19 cellular contexts compared by ENCODE assay signal in genomic region chr1:91080650-91081049, GRCh38. TPM values are rescaled to one million over a fixed set of nuclear protein-coding genes. Genes with fewer than 3 reads are reported as not detected.
DNase-seq lines count a peak whose midpoint lies in the region; ATAC-seq and TF ChIP-seq lines count a peak whose summit lies in the region.
"Had no signal": no experiment of that assay in that cellular context is flagged by ENCODE, and none has a peak within 500 bp of the region (broad histone marks: within the 10 kb centered on the region; RNA-seq: fewer than 3 reads in every experiment).

No MANE protein-coding gene starts in this region.

- WGBS in right lobe of liver (ENCODE audit: insufficient coverage, low coverage, low lambda C conversion rate, missing lambda C conversion rate): 75% methylated on average over 2 of the region's 3 CpGs

- H3K4me1 Mint-ChIP-seq in activated T-cell treated with anti-CD3 and anti-CD28 coated beads, Interleukin-2, amount 50 U/mL, for 4 hours (ENCODE audit: low read depth): no peaks in the 10 kb centered on the region
- H3K4me1 Mint-ChIP-seq: activated naive CD8-positive, alpha-beta T cell treated with anti-CD3 and anti-CD28 coated beads, Interleukin-2, amount 10 ng/mL, durations not matched to agents 7 days and 5 days had no signal

- intact Hi-C loops in right lobe of liver (cut with DNase I): no loop called here

- no peaks in the 10 kb centered on the region for H3K36me3 ChIP-seq in MG63
- H3K36me3 ChIP-seq in right lobe of liver: no peaks in the 10 kb centered on the region
- H3K36me3 ChIP-seq: BE2C, brain microvascular endothelial cell had no signal

- no peak overlapping the region for H3K4me3 Mint-ChIP-seq in activated T-cell treated with anti-CD3 and anti-CD28 coated beads, Interleukin-2, amount 50 U/mL, for 4 hours
- H3K4me3 Mint-ChIP-seq: activated CD8-positive, alpha-beta T cell treated with anti-CD3 and anti-CD28 coated beads for 36 hours; activated naive CD8-positive, alpha-beta T cell treated with anti-CD3 and anti-CD28 coated beads, Interleukin-2, amount 10 ng/mL, durations not matched to agents 7 days and 5 days had no signal

- H3K4me3 ChIP-seq in MG63 (no peak overlapping the region), fibroblast of the aortic adventitia (ENCODE audit: low read depth, low read length) (no peak overlapping the region), right lobe of liver (no peak overlapping the region)

- H3K27me3 ChIP-seq in MG63 (no peaks in the 10 kb centered on the region), right lobe of liver (no peaks in the 10 kb centered on the region)
- H3K27me3 ChIP-seq: BE2C, brain microvascular endothelial cell had no signal

- no peaks in the 10 kb centered on the region for H3K27me3 Mint-ChIP-seq in activated T-cell treated with anti-CD3 and anti-CD28 coated beads, Interleukin-2, amount 50 U/mL, for 4 hours (ENCODE audit: low read depth)
- H3K27me3 Mint-ChIP-seq: activated naive CD8-positive, alpha-beta T cell treated with anti-CD3 and anti-CD28 coated beads, Interleukin-2, amount 10 ng/mL, durations not matched to agents 7 days and 5 days had no signal

- H3K9me3 ChIP-seq in MG63 (no peaks in the 10 kb centered on the region), right lobe of liver (no peaks in the 10 kb centered on the region)
- H3K9me3 ChIP-seq: BE2C had no signal

- H3K4me1 ChIP-seq in right lobe of liver: no peaks in the 10 kb centered on the region
- H3K4me1 ChIP-seq: BE2C had no signal

- TF ChIP-seq POLR2A in right lobe of liver (IDR thresholded peaks at IDR 0.05): no peak

- DNase-seq in ELR (ENCODE audit: low read depth) (peak; percentile 96), MG63 (peak; percentile 26), fibroblast of the aortic adventitia (ENCODE audit: low read depth) (peak; percentile 56), right lobe of liver (no peak)
- no peak for DNase-seq in activated T-cell treated with anti-CD3 and anti-CD28 coated beads, Interleukin-2, amount 50 U/mL, for 4 hours
- DNase-seq: activated CD8-positive, alpha-beta T cell treated with anti-CD3 and anti-CD28 coated beads for 36 hours; activated naive CD8-positive, alpha-beta T cell treated with anti-CD3 and anti-CD28 coated beads, Interleukin-2, amount 10 ng/mL, durations not matched to agents 7 days and 5 days; BE2C; brain microvascular endothelial cell; left cardiac atrium; NCI-H2171; NCI-H82; occipital lobe; stimulated activated CD4-positive, alpha-beta T cell treated with anti-CD3 and anti-CD28 coated beads, Interleukin-2, amount 100 ng/mL, for 48 hours had no signal

- no peak overlapping the region for H3K27ac ChIP-seq in right lobe of liver
- H3K27ac ChIP-seq: brain microvascular endothelial cell, KMS-11 had no signal

- no peaks in the 10 kb centered on the region for H3K36me3 Mint-ChIP-seq in activated T-cell treated with anti-CD3 and anti-CD28 coated beads, Interleukin-2, amount 50 U/mL, for 4 hours (ENCODE audit: insufficient read depth)
- H3K36me3 Mint-ChIP-seq: activated naive CD8-positive, alpha-beta T cell treated with anti-CD3 and anti-CD28 coated beads, Interleukin-2, amount 10 ng/mL, durations not matched to agents 7 days and 5 days had no signal

- TF ChIP-seq CTCF in fibroblast of the aortic adventitia (IDR thresholded peaks at IDR 0.05; ENCODE audit: insufficient read depth, low read length) (no peak), right lobe of liver (IDR thresholded peaks at IDR 0.05) (no peak)

- ATAC-seq in GM21717 (IDR thresholded peaks at IDR 0.05; ENCODE audit: unreplicated experiment) (peak; percentile 74), GM21423 (IDR thresholded peaks at IDR 0.05; ENCODE audit: unreplicated experiment) (no peak), right lobe of liver (no peak), GM19455 (IDR thresholded peaks at IDR 0.05; ENCODE audit: unreplicated experiment) (no peak)
- no peak for ATAC-seq in activated T-cell treated with anti-CD3 and anti-CD28 coated beads, Interleukin-2, amount 50 U/mL, for 4 hours
- ATAC-seq: activated CD8-positive, alpha-beta T cell treated with anti-CD3 and anti-CD28 coated beads for 36 hours; HCT116; left cardiac atrium had no signal

- no peaks in the 10 kb centered on the region for H3K9me3 Mint-ChIP-seq in activated T-cell treated with anti-CD3 and anti-CD28 coated beads, Interleukin-2, amount 50 U/mL, for 4 hours
- H3K9me3 Mint-ChIP-seq: activated CD8-positive, alpha-beta T cell treated with anti-CD3 and anti-CD28 coated beads for 36 hours had no signal

RNA-seq across cellular contexts. Expression of gene ZNF644, which starts 58.8 kb away (rescaled TPM):
- total RNA-seq in MG63 (2014; rRNA removed; shearing (Covaris generic); ENCODE audit: low replicate concordance): 10.8 and 15.5 TPM in 2 replicates
- 58.8 and 58.9 TPM in 2 replicates for total RNA-seq in fibroblast of the aortic adventitia (ENCODE audit: low replicate concordance)
- 10 to 100 TPM; 43.2 to 46.2 (median 44.2) TPM for total RNA-seq in activated T-cell treated with anti-CD3 and anti-CD28 coated beads, Interleukin-2, amount 50 U/mL, for 4 hours
- total RNA-seq in right lobe of liver: 10 to 100 TPM; 19.3 to 26.9 (median 19.9) TPM

Comparison
In these comparisons a context has a peak if more than half of its experiments do, and no peak if none do; other contexts are left out.
1. DNase-seq: peak in ELR (single experiment), MG63 (single experiment) and fibroblast of the aortic adventitia (single experiment); none in activated T-cell treated with anti-CD3 and anti-CD28 coated beads, Interleukin-2, amount 50 U/mL, for 4 hours (single experiment) and right lobe of liver (0 of 3).